Comparison of ENCODE assay signal across 15 cellular contexts in genomic region chr21:15422761-15423160, GRCh38.
DNase-seq lines count a peak whose midpoint lies in the region; ATAC-seq and TF ChIP-seq lines count a peak whose summit lies in the region.
"Had no signal": no experiment of that assay in that cellular context is flagged by ENCODE, and none has a peak within 500 bp of the region (broad histone marks: within the 10 kb centered on the region; RNA-seq: fewer than 3 reads in every experiment).

No MANE protein-coding gene starts in this region.

- no peak overlapping the region for H3K4me3 ChIP-seq in iPS-20b (ENCODE audit: low read length)

- peaks cover 26% of the 10 kb centered on the region for H3K4me1 ChIP-seq in iPS-20b (ENCODE audit: insufficient read depth, low read length)

- no peaks in the 10 kb centered on the region for H3K27me3 ChIP-seq in iPS-20b (ENCODE audit: insufficient read depth, low read length)

- POLR2A ChIA-PET in WTC11 (lab: Charles Lee), result no interaction called here

- peak overlapping the region; percentile 80 for H3K27ac ChIP-seq in iPS-20b (ENCODE audit: low read length)

- no peak overlapping the region for H3K9ac ChIP-seq in iPS-20b (ENCODE audit: low read depth, low read length)

- peak overlapping the region; percentile 2; the same call in 1 of the 2 replicates for H3K4me3 Mint-ChIP-seq in WTC11
- peak overlapping the region; percentile 26 for H3K4me3 Mint-ChIP-seq in type B pancreatic cell
- H3K4me3 Mint-ChIP-seq in natural killer cell treated with Interleukin-12 subunit alpha and Interleukin-12 subunit beta and Interleukin-15 and Interleukin-18, amount 100 ng/mL, for 72 hours, result no peak overlapping the region
- H3K4me3 Mint-ChIP-seq: nephron; stimulated activated naive B cell treated with anti-CD40 and anti-IgM and Interleukin-4, amounts not matched to agents 10 μg/mL and 1 μg/mL and 100 μg/mL, for 72 hours had no signal

- H3K27me3 Mint-ChIP-seq in WTC11 (ENCODE audit: low read depth) (peaks cover 4% of the 10 kb centered on the region), type B pancreatic cell (no peaks in the 10 kb centered on the region)
- H3K27me3 Mint-ChIP-seq in natural killer cell treated with Interleukin-12 subunit alpha and Interleukin-12 subunit beta and Interleukin-15 and Interleukin-18, amount 100 ng/mL, for 72 hours, result peaks cover 0 to 13% of the 10 kb centered on the region in 2 donors

- CTCF ChIA-PET in WTC11 (lab: Charles Lee), result no interaction called here

- TF ChIP-seq CTCF in WTC11 (IDR thresholded peaks at IDR 0.05), result no peak
- no peak for TF ChIP-seq CTCF in type B pancreatic cell (conservative IDR thresholded peaks at IDR 0.05)

- no peak for DNase-seq in activated naive CD4-positive, alpha-beta T cell treated with anti-CD3 and anti-CD28 coated beads, Interleukin-2, amount 50 U/mL, for 72 hours (ENCODE audit: low spot score in 2 of 2)
- DNase-seq in activated naive CD4-positive, alpha-beta T cell (lab: John Stamatoyannopoulos, UW), result no peak
- DNase-seq in WTC11 (ENCODE audit: low spot score), result no peak
- DNase-seq in type B pancreatic cell (ENCODE audit: extremely low spot score, unreplicated experiment), result no peak
- DNase-seq in natural killer cell treated with Interleukin-12 subunit alpha and Interleukin-12 subunit beta and Interleukin-15 and Interleukin-18, amount 100 ng/mL, for 72 hours (ENCODE audit: low spot score), result no peak
- DNase-seq in LoVo (ENCODE audit: low spot score), result no peak
- DNase-seq: AML-193; effector memory CD4-positive, alpha-beta T cell; GF-D8; Karpas-422; NCI-H2227 treated with DMSO at 0.1 percent for 48 hours; stimulated activated naive B cell treated with anti-CD40 and anti-IgM and Interleukin-4, amounts not matched to agents 10 μg/mL and 1 μg/mL and 100 μg/mL, for 72 hours had no signal

- H3K27ac Mint-ChIP-seq in activated naive CD4-positive, alpha-beta T cell treated with anti-CD3 and anti-CD28 coated beads, Interleukin-2, amount 50 U/mL, for 72 hours, result peak overlapping the region; percentile 13 to 40
- H3K27ac Mint-ChIP-seq in WTC11, result 0 out of 2 replicates have a peak overlapping the region, but pooled peaks have one; percentile 45
- no peak overlapping the region for H3K27ac Mint-ChIP-seq in type B pancreatic cell
- no peak overlapping the region for H3K27ac Mint-ChIP-seq in natural killer cell treated with Interleukin-12 subunit alpha and Interleukin-12 subunit beta and Interleukin-15 and Interleukin-18, amount 100 ng/mL, for 72 hours
- H3K27ac Mint-ChIP-seq: stimulated activated naive B cell treated with anti-CD40 and anti-IgM and Interleukin-4, amounts not matched to agents 10 μg/mL and 1 μg/mL and 100 μg/mL, for 72 hours had no signal

- peaks cover 58% of the 10 kb centered on the region for H3K4me1 Mint-ChIP-seq in WTC11
- peaks cover 40% of the 10 kb centered on the region for H3K4me1 Mint-ChIP-seq in type B pancreatic cell (ENCODE audit: unreplicated experiment)
- H3K4me1 Mint-ChIP-seq in natural killer cell treated with Interleukin-12 subunit alpha and Interleukin-12 subunit beta and Interleukin-15 and Interleukin-18, amount 100 ng/mL, for 72 hours (ENCODE audit: low read depth in 2 of 2), result no peaks in the 10 kb centered on the region

- H3K9me3 Mint-ChIP-seq in activated naive CD4-positive, alpha-beta T cell treated with anti-CD3 and anti-CD28 coated beads, Interleukin-2, amount 50 U/mL, for 72 hours, result peaks cover 0 to 4% of the 10 kb centered on the region in 2 donors
- H3K9me3 Mint-ChIP-seq in WTC11, result no peaks in the 10 kb centered on the region; the same call in 1 of the 2 replicates
- H3K9me3 Mint-ChIP-seq in type B pancreatic cell, result peaks cover 8% of the 10 kb centered on the region
- H3K9me3 Mint-ChIP-seq in natural killer cell treated with Interleukin-12 subunit alpha and Interleukin-12 subunit beta and Interleukin-15 and Interleukin-18, amount 100 ng/mL, for 72 hours, result no peaks in the 10 kb centered on the region
- H3K9me3 Mint-ChIP-seq: nephron; stimulated activated naive B cell treated with anti-CD40 and anti-IgM and Interleukin-4, amounts not matched to agents 10 μg/mL and 1 μg/mL and 100 μg/mL, for 72 hours had no signal

- peak; percentile 77 to 81 for ATAC-seq in activated naive CD4-positive, alpha-beta T cell treated with anti-CD3 and anti-CD28 coated beads, Interleukin-2, amount 50 U/mL, for 72 hours
- ATAC-seq in WTC11 (no peak), GM21825 (IDR thresholded peaks at IDR 0.05; ENCODE audit: unreplicated experiment) (no peak)
- ATAC-seq in natural killer cell treated with Interleukin-12 subunit alpha and Interleukin-12 subunit beta and Interleukin-15 and Interleukin-18, amount 100 ng/mL, for 72 hours, result no peak

- no peaks in the 10 kb centered on the region for H3K36me3 ChIP-seq in iPS-20b (ENCODE audit: insufficient read depth, low read depth, low read length)

- no peaks in the 10 kb centered on the region for H3K36me3 Mint-ChIP-seq in activated naive CD4-positive, alpha-beta T cell treated with anti-CD3 and anti-CD28 coated beads, Interleukin-2, amount 50 U/mL, for 72 hours
- no peaks in the 10 kb centered on the region for H3K36me3 Mint-ChIP-seq in WTC11
- no peaks in the 10 kb centered on the region for H3K36me3 Mint-ChIP-seq in type B pancreatic cell
- no peaks in the 10 kb centered on the region for H3K36me3 Mint-ChIP-seq in natural killer cell treated with Interleukin-12 subunit alpha and Interleukin-12 subunit beta and Interleukin-15 and Interleukin-18, amount 100 ng/mL, for 72 hours
- H3K36me3 Mint-ChIP-seq: stimulated activated naive B cell treated with anti-CD40 and anti-IgM and Interleukin-4, amounts not matched to agents 10 μg/mL and 1 μg/mL and 100 μg/mL, for 72 hours had no signal

- no peaks in the 10 kb centered on the region for H3K9me3 ChIP-seq in iPS-20b (ENCODE audit: insufficient read depth, low read depth, low read length)

TF ChIP-seq in WTC11, 78 proteins besides CTCF, POLR2A, EP300 and RAD21 (continues in another document):
- TF ChIP-seq SOX15 (CRISPR knock-in tag; IDR thresholded peaks at IDR 0.05) (no peak), ZNF416 (CRISPR knock-in tag; IDR thresholded peaks at IDR 0.05) (no peak), ERG (CRISPR knock-in tag; IDR thresholded peaks at IDR 0.05) (no peak), ATF3 (CRISPR knock-in tag; conservative IDR thresholded peaks at IDR 0.05) (no peak), ZNF219 (CRISPR knock-in tag; IDR thresholded peaks at IDR 0.05; ENCODE audit: borderline replicate concordance) (no peak), CBFB (CRISPR knock-in tag; IDR thresholded peaks at IDR 0.05; ENCODE audit: low read depth) (no peak), ZNF396 (CRISPR knock-in tag; IDR thresholded peaks at IDR 0.05; ENCODE audit: borderline replicate concordance) (no peak), ZNF512 (CRISPR knock-in tag; IDR thresholded peaks at IDR 0.05; ENCODE audit: borderline replicate concordance) (no peak), FOXJ3 (CRISPR knock-in tag; IDR thresholded peaks at IDR 0.05; ENCODE audit: borderline replicate concordance) (no peak), JAZF1 (CRISPR knock-in tag; IDR thresholded peaks at IDR 0.05) (no peak), SMAD3 (CRISPR knock-in tag; IDR thresholded peaks at IDR 0.05; ENCODE audit: borderline replicate concordance) (no peak), ELF4 (CRISPR knock-in tag; IDR thresholded peaks at IDR 0.05; ENCODE audit: low read depth) (no peak), MLX (CRISPR knock-in tag; IDR thresholded peaks at IDR 0.05) (no peak), IRF2 (CRISPR knock-in tag; IDR thresholded peaks at IDR 0.05; ENCODE audit: borderline replicate concordance, low read depth) (no peak), JUN (CRISPR knock-in tag; IDR thresholded peaks at IDR 0.05) (no peak), FOXP1 (CRISPR knock-in tag; IDR thresholded peaks at IDR 0.05; ENCODE audit: borderline replicate concordance) (no peak), NR3C1 (CRISPR knock-in tag; conservative IDR thresholded peaks at IDR 0.05; ENCODE audit: low read depth) (no peak)

Comparison
In these comparisons a context has a peak if more than half of its experiments do, and no peak if none do; other contexts are left out.
1. ATAC-seq: peak in activated naive CD4-positive, alpha-beta T cell treated with anti-CD3 and anti-CD28 coated beads, Interleukin-2, amount 50 U/mL, for 72 hours (2 of 2); none in WTC11 (single experiment), natural killer cell treated with Interleukin-12 subunit alpha and Interleukin-12 subunit beta and Interleukin-15 and Interleukin-18, amount 100 ng/mL, for 72 hours (0 of 2) and GM21825 (single experiment).
2. H3K27ac Mint-ChIP-seq: peak in activated naive CD4-positive, alpha-beta T cell treated with anti-CD3 and anti-CD28 coated beads, Interleukin-2, amount 50 U/mL, for 72 hours (2 of 2) and WTC11 (single experiment); none in type B pancreatic cell (single experiment) and natural killer cell treated with Interleukin-12 subunit alpha and Interleukin-12 subunit beta and Interleukin-15 and Interleukin-18, amount 100 ng/mL, for 72 hours (0 of 2).